Comparison of ENCODE assay signal across 1 cellular context in genomic region chr2:133484106-133484505, GRCh38.
TF ChIP-seq lines count a peak whose summit lies in the region.

No MANE protein-coding gene starts in this region.

TF ChIP-seq in IMR-90, 13 proteins besides CTCF, POLR2A, EP300 and RAD21 (continued from another document):
- no peak for TF ChIP-seq RFX5 (IDR thresholded peaks at IDR 0.05; ENCODE audit: low read depth, low read length)
- no peak for TF ChIP-seq MAFK (IDR thresholded peaks at IDR 0.05; ENCODE audit: low read depth, low read length)
